In the genomic region with DNA sequence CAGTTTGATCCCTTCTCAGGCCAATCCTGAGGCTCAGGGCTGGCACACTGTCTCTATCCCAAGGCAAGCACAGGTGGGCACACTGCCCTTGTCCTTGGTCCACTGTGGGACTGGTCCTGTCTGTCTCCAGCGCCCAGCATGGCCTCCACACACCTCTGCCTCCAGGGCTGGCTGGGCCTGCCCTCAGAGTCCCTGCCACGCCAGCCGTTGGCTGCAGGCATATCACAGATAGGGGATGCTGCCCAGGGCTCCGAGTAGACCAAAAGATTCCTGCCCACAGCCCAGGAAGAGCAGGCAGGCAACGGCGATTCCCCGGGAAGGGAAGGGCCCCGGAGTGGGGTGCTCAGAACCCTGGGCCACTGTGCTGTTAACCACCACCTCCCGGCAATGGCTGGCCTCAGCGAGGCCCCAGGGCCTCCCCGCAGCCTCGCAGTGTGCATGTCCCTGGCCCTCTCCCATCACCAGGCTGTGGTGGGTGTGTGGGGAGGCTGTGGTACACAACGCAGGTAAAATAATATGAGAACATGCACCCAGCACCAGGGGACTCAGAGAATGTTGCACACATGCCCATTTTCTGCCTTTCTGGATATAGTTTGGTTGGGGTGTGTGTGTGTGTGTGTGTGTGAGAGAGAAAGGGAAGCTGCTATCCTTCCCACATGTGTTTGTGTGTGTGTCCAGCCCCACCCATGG, we compare ENCODE assay signal across 11 cellular contexts. TPM values are rescaled to one million over a fixed set of nuclear protein-coding genes. Genes with fewer than 3 reads are reported as not detected.
DNase-seq lines count a peak whose midpoint lies in the region; ATAC-seq and TF ChIP-seq lines count a peak whose summit lies in the region.
"Had no signal": no experiment of that assay in that cellular context is flagged by ENCODE, and none has a peak within 500 bp of the region (broad histone marks: within the 10 kb centered on the region; RNA-seq: fewer than 3 reads in every experiment).

No MANE protein-coding gene starts in this region.

- peaks cover 0 to 9% (median 0%) of the 10 kb centered on the region in 4 donors for H3K4me1 ChIP-seq in tibial artery

- peak; percentile 73 for ATAC-seq in left colon
- ATAC-seq in esophagus mucosa = no peak

- peak; percentile 32 for DNase-seq in activated T-cell treated with anti-CD3 and anti-CD28 coated beads, Interleukin-2, amount 50 U/mL, for 24 hours
- DNase-seq in activated T-cell treated with anti-CD3 and anti-CD28 coated beads for 4 hours (no peak), left colon (peak in 1 of 2 donors; percentile 6), tibial artery (peak; percentile 12 to 61), mucosa of gallbladder (ENCODE audit: low spot score) (no peak), NCI-H2196 treated with DMSO at 0.1 percent for 48 hours (lab: John Stamatoyannopoulos, UW; ENCODE audit: unreplicated experiment) (no peak)
- DNase-seq in activated T-helper 2 cell treated with anti-CD3 and anti-CD28 coated beads, Interferon-gamma antibody, Interleukin-2, Interleukin-4, amounts not matched to agents 10 μg/mL and 5 μg/mL and 100 μg/mL, durations not matched to agents 14 hours and 24 hours and 36 hours (ENCODE audit: low spot score) = no peak
- DNase-seq: GF-D8; NCI-H1092; stimulated activated CD4-positive, alpha-beta T cell treated with anti-CD3 and anti-CD28 coated beads, Interleukin-2, amount 100 ng/mL, for 48 hours had no signal

- no peak for TF ChIP-seq CTCF in tibial artery (IDR thresholded peaks at IDR 0.05)

- H3K4me3 ChIP-seq in tibial artery = no peak overlapping the region

- H3K27me3 ChIP-seq in tibial artery = peaks cover 0 to 60% of the 10 kb centered on the region in 2 donors

- H3K9me3 Mint-ChIP-seq in activated T-cell treated with anti-CD3 and anti-CD28 coated beads, Interleukin-2, amount 50 U/mL, for 24 hours = no peaks in the 10 kb centered on the region
- no peaks in the 10 kb centered on the region for H3K9me3 Mint-ChIP-seq in activated T-helper 2 cell treated with anti-CD3 and anti-CD28 coated beads, Interferon-gamma antibody, Interleukin-2, Interleukin-4, amounts not matched to agents 10 μg/mL and 5 μg/mL and 100 μg/mL, durations not matched to agents 14 hours and 24 hours and 36 hours

- H3K36me3 ChIP-seq in tibial artery = peaks cover 0 to 28% (median 7%) of the 10 kb centered on the region in 3 donors

- no peaks in the 10 kb centered on the region for H3K27me3 Mint-ChIP-seq in activated T-cell treated with anti-CD3 and anti-CD28 coated beads, Interleukin-2, amount 50 U/mL, for 24 hours
- H3K27me3 Mint-ChIP-seq in activated T-helper 2 cell treated with anti-CD3 and anti-CD28 coated beads, Interferon-gamma antibody, Interleukin-2, Interleukin-4, amounts not matched to agents 10 μg/mL and 5 μg/mL and 100 μg/mL, durations not matched to agents 14 hours and 24 hours and 36 hours (ENCODE audit: low read depth) = peaks cover 7% of the 10 kb centered on the region

- H3K27ac Mint-ChIP-seq in activated T-cell treated with anti-CD3 and anti-CD28 coated beads, Interleukin-2, amount 50 U/mL, for 24 hours = no peak overlapping the region
- peak overlapping the region; percentile 57 for H3K27ac Mint-ChIP-seq in activated T-helper 2 cell treated with anti-CD3 and anti-CD28 coated beads, Interferon-gamma antibody, Interleukin-2, Interleukin-4, amounts not matched to agents 10 μg/mL and 5 μg/mL and 100 μg/mL, durations not matched to agents 14 hours and 24 hours and 36 hours

- H3K36me3 Mint-ChIP-seq in activated T-cell treated with anti-CD3 and anti-CD28 coated beads, Interleukin-2, amount 50 U/mL, for 24 hours (ENCODE audit: low read depth) = peaks cover 8% of the 10 kb centered on the region
- H3K36me3 Mint-ChIP-seq in activated T-helper 2 cell treated with anti-CD3 and anti-CD28 coated beads, Interferon-gamma antibody, Interleukin-2, Interleukin-4, amounts not matched to agents 10 μg/mL and 5 μg/mL and 100 μg/mL, durations not matched to agents 14 hours and 24 hours and 36 hours (ENCODE audit: low read depth) = no peaks in the 10 kb centered on the region

- peaks cover 6% of the 10 kb centered on the region for H3K4me1 Mint-ChIP-seq in activated T-cell treated with anti-CD3 and anti-CD28 coated beads, Interleukin-2, amount 50 U/mL, for 24 hours (ENCODE audit: low read depth)
- peaks cover 4% of the 10 kb centered on the region for H3K4me1 Mint-ChIP-seq in activated T-helper 2 cell treated with anti-CD3 and anti-CD28 coated beads, Interferon-gamma antibody, Interleukin-2, Interleukin-4, amounts not matched to agents 10 μg/mL and 5 μg/mL and 100 μg/mL, durations not matched to agents 14 hours and 24 hours and 36 hours (ENCODE audit: low read depth)

- H3K9me3 ChIP-seq in tibial artery = no peaks in the 10 kb centered on the region

- intact Hi-C loops in activated T-helper 2 cell treated with anti-CD3 and anti-CD28 coated beads, Interferon-gamma antibody, Interleukin-2, Interleukin-4, amounts not matched to agents 10 μg/mL and 5 μg/mL and 100 μg/mL, durations not matched to agents 14 hours and 24 hours and 36 hours (cut with micrococcal nuclease) = no loop called here
- intact Hi-C loops in left colon (cut with DNase I, micrococcal nuclease) (no loop called here), tibial artery (cut with DNase I; ENCODE audit: low total_unique reads) (no loop called here)

- H3K4me3 Mint-ChIP-seq in activated T-cell treated with anti-CD3 and anti-CD28 coated beads, Interleukin-2, amount 50 U/mL, for 24 hours = no peak overlapping the region
- no peak overlapping the region for H3K4me3 Mint-ChIP-seq in activated T-helper 2 cell treated with anti-CD3 and anti-CD28 coated beads, Interferon-gamma antibody, Interleukin-2, Interleukin-4, amounts not matched to agents 10 μg/mL and 5 μg/mL and 100 μg/mL, durations not matched to agents 14 hours and 24 hours and 36 hours (ENCODE audit: low read depth)

- H3K27ac ChIP-seq in tibial artery = no peak overlapping the region

RNA-seq across cellular contexts. Expression of a gene that starts 2.2 kb away (rescaled TPM):
- not detected in 2 replicates for total RNA-seq in activated T-helper 2 cell treated with anti-CD3 and anti-CD28 coated beads, Interferon-gamma antibody, Interleukin-2, Interleukin-4, amounts not matched to agents 10 μg/mL and 5 μg/mL and 100 μg/mL, durations not matched to agents 14 hours and 24 hours and 36 hours
- total RNA-seq in left colon (not detected), mucosa of gallbladder (not detected), esophagus mucosa (not detected)

RNA-seq across cellular contexts. Expression of a gene that starts 8.2 kb away (rescaled TPM):
- 62.0 and 62.8 TPM in 2 replicates for total RNA-seq in activated T-helper 2 cell treated with anti-CD3 and anti-CD28 coated beads, Interferon-gamma antibody, Interleukin-2, Interleukin-4, amounts not matched to agents 10 μg/mL and 5 μg/mL and 100 μg/mL, durations not matched to agents 14 hours and 24 hours and 36 hours
- total RNA-seq in left colon (10 to 100 TPM; 18.8 to 20.6 TPM), mucosa of gallbladder (42.8 TPM), esophagus mucosa (2.4 TPM)

RNA-seq across cellular contexts. Expression of a gene that starts 10.5 kb away (rescaled TPM):
- 680 and 689 TPM in 2 replicates for total RNA-seq in activated T-helper 2 cell treated with anti-CD3 and anti-CD28 coated beads, Interferon-gamma antibody, Interleukin-2, Interleukin-4, amounts not matched to agents 10 μg/mL and 5 μg/mL and 100 μg/mL, durations not matched to agents 14 hours and 24 hours and 36 hours
- 100 to 1,000 TPM in 1 of 2 donors, 10 to 100 TPM in 1; 87.7 to 133 TPM for total RNA-seq in left colon
- 129 TPM for total RNA-seq in mucosa of gallbladder
- total RNA-seq in esophagus mucosa = 94.0 TPM

RNA-seq across cellular contexts. Expression of a gene that starts 16.7 kb away (rescaled TPM):
- 256 and 260 TPM in 2 replicates for total RNA-seq in activated T-helper 2 cell treated with anti-CD3 and anti-CD28 coated beads, Interferon-gamma antibody, Interleukin-2, Interleukin-4, amounts not matched to agents 10 μg/mL and 5 μg/mL and 100 μg/mL, durations not matched to agents 14 hours and 24 hours and 36 hours
- total RNA-seq in left colon = 100 to 1,000 TPM in 1 of 2 donors, 10 to 100 TPM in 1; 85.6 to 127 TPM
- total RNA-seq in mucosa of gallbladder = 55.4 TPM
- 59.8 TPM for total RNA-seq in esophagus mucosa

RNA-seq across cellular contexts. Expression of a gene that starts 18.9 kb away (rescaled TPM):
- 0.97 and 1.1 TPM in 2 replicates for total RNA-seq in activated T-helper 2 cell treated with anti-CD3 and anti-CD28 coated beads, Interferon-gamma antibody, Interleukin-2, Interleukin-4, amounts not matched to agents 10 μg/mL and 5 μg/mL and 100 μg/mL, durations not matched to agents 14 hours and 24 hours and 36 hours
- total RNA-seq in left colon (under 1 TPM; 0.92 TPM), mucosa of gallbladder (0.69 TPM), esophagus mucosa (0.12 TPM)

Comparison
In these comparisons a context has a peak if more than half of its experiments do, and no peak if none do; other contexts are left out.
1. DNase-seq: peak in activated T-cell treated with anti-CD3 and anti-CD28 coated beads, Interleukin-2, amount 50 U/mL, for 24 hours (single experiment) and tibial artery (2 of 2); none in activated T-cell treated with anti-CD3 and anti-CD28 coated beads for 4 hours (single experiment), activated T-helper 2 cell treated with anti-CD3 and anti-CD28 coated beads, Interferon-gamma antibody, Interleukin-2, Interleukin-4, amounts not matched to agents 10 μg/mL and 5 μg/mL and 100 μg/mL, durations not matched to agents 14 hours and 24 hours and 36 hours (single experiment), mucosa of gallbladder (single experiment) and NCI-H2196 treated with DMSO at 0.1 percent for 48 hours (single experiment).